Comparison of ENCODE assay signal across 9 cellular contexts in the genomic region with DNA sequence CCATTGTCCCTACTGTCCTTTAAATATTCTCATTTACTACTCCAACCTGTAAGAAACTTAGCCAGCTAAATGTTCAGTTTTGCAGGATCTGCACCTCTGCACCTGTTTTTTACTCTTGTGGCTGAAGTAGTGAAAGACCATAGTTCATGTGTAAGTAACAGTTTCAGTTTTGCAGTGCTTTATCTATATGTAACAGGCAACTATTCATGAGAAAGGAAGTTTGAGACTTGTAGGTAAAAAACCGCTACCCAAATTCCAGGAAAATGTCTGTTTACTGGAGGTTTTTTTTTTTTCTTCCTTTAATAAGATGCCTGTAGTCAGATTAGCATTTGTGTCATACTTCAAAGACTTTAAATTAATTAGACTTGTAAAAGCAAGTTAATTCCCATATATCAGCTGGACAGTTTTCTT. TPM values are rescaled to one million over a fixed set of nuclear protein-coding genes. Genes with fewer than 3 reads are reported as not detected.
DNase-seq lines count a peak whose midpoint lies in the region; ATAC-seq, FAIRE-seq and TF ChIP-seq lines count a peak whose summit lies in the region.
"Had no signal": no experiment of that assay in that cellular context is flagged by ENCODE, and none has a peak within 500 bp of the region (broad histone marks: within the 10 kb centered on the region; RNA-seq: fewer than 3 reads in every experiment).

No MANE protein-coding gene starts in this region.

- TF ChIP-seq POLR2A in GM12878 (IDR thresholded peaks at IDR 0.05; ENCODE audit: low read depth, low read length) (no peak), suprapubic skin (IDR thresholded peaks at IDR 0.05) (no peak)

- DNase-seq in CD8-positive, alpha-beta memory T cell = peak in 2 of 5 donors; percentile 47 to 53
- DNase-seq in GM12878 (ENCODE audit: low read depth, low spot score) = peak; percentile 74
- DNase-seq in NOMO-1 treated with DMSO at 0.1 percent for 48 hours (lab: John Stamatoyannopoulos, UW; ENCODE audit: unreplicated experiment) = no peak
- DNase-seq in DMS153 treated with DMSO at 0.1 percent for 48 hours (lab: John Stamatoyannopoulos, UW; ENCODE audit: unreplicated experiment) = no peak
- DNase-seq in suprapubic skin (ENCODE audit: low spot score in 2 of 2) = no peak
- no peak for DNase-seq in NCI-H1092 treated with DMSO at 0.1 percent for 48 hours (lab: John Stamatoyannopoulos, UW)

- FAIRE-seq in GM12878 (lab: Jason Lieb, UNC) = peak; percentile 88

- no TSS peak for BruUV-seq in GM12878 (replicated peaks; lab: Mats Ljungman, UMichigan)

- peak overlapping the region; percentile 78 for H3K4me2 ChIP-seq in GM12878 (ENCODE audit: control insufficient read depth, insufficient read depth)

- SMC1A ChIA-PET in GM12878 (lab: Charles Lee; ENCODE audit: uncharacterized antibody, unreplicated experiment) = interaction anchor here (0.8 to 7.3 kb wide), 28 partner anchors 9 to 269 kb away, joined by 3 to 160 read pairs (median 5); partner anchors contain the start of gene MBNL1

- no peaks in the 10 kb centered on the region for H3K9me3 ChIP-seq in CD8-positive, alpha-beta memory T cell (ENCODE audit: low read length)
- no peaks in the 10 kb centered on the region; the same call in 2 of the 3 replicates for H3K9me3 ChIP-seq in GM12878 (replicated peaks; ENCODE audit: control insufficient read depth, insufficient read depth, low read length)
- no peaks in the 10 kb centered on the region for H3K9me3 ChIP-seq in suprapubic skin
- H3K9me3 ChIP-seq: SJSA1 had no signal

- H3K27ac ChIP-seq in CD8-positive, alpha-beta memory T cell (ENCODE audit: low read depth, low read length) = peak overlapping the region; percentile 86
- H3K27ac ChIP-seq in GM12878 (ENCODE audit: control insufficient read depth, insufficient read depth) (peak overlapping the region; percentile 91), suprapubic skin (no peak overlapping the region)
- H3K27ac ChIP-seq: SJSA1 had no signal

- H3K36me3 Mint-ChIP-seq in CD8-positive, alpha-beta memory T cell = peaks cover 0 to 19% (median 7%) of the 10 kb centered on the region in 3 donors

- peak overlapping the region; percentile 22 for H2AFZ ChIP-seq in GM12878 (ENCODE audit: control insufficient read depth, low read depth, low read length)

- H3K27me3 ChIP-seq in CD8-positive, alpha-beta memory T cell (ENCODE audit: insufficient read depth, low read length, poor library complexity, severe bottlenecking) = no peaks in the 10 kb centered on the region
- no peaks in the 10 kb centered on the region for H3K27me3 ChIP-seq in GM12878 (replicated peaks in 1 of 2; ENCODE audit: control insufficient read depth in 2 of 2, insufficient read depth in 2 of 2, low read length in 1 of 2)
- no peaks in the 10 kb centered on the region for H3K27me3 ChIP-seq in suprapubic skin
- H3K27me3 ChIP-seq: SJSA1 had no signal

- peaks cover 53 to 69% (median 65%) of the 10 kb centered on the region in 3 donors for H3K4me1 Mint-ChIP-seq in CD8-positive, alpha-beta memory T cell

- no peaks in the 10 kb centered on the region for H3K9me3 Mint-ChIP-seq in CD8-positive, alpha-beta memory T cell

- ATAC-seq in GM19455 (IDR thresholded peaks at IDR 0.05; ENCODE audit: unreplicated experiment) = peak; percentile 75
- ATAC-seq in HG03342 (IDR thresholded peaks at IDR 0.05; ENCODE audit: unreplicated experiment) = peak; percentile 67
- ATAC-seq in GM12878 = peak; percentile 79

- intact Hi-C loops in GM12878 (cut with micrococcal nuclease; ENCODE audit: unreplicated experiment) = loop anchor here (2.0 kb wide), 1 partner anchor 39 kb away; no protein-coding TSS in a partner anchor

- H3K4me3 Mint-ChIP-seq in CD8-positive, alpha-beta memory T cell = peak overlapping the region; percentile 89 to 95 (median 92)

- H3K27ac Mint-ChIP-seq in CD8-positive, alpha-beta memory T cell = peak overlapping the region; percentile 68 to 97 (median 92)

- in situ Hi-C loops in GM12878 (cut with MboI) = no loop called here

- peak overlapping the region; percentile 57 for H3K4me3 ChIP-seq in CD8-positive, alpha-beta memory T cell (ENCODE audit: low read length)
- H3K4me3 ChIP-seq in GM12878 (peak overlapping the region; percentile 64), suprapubic skin (no peak overlapping the region)
- H3K4me3 ChIP-seq: SJSA1 had no signal

- H3K27me3 Mint-ChIP-seq in CD8-positive, alpha-beta memory T cell = no peaks in the 10 kb centered on the region

- CTCF ChIA-PET in CD8-positive, alpha-beta memory T cell (lab: Charles Lee) = interaction anchor here (1.0 to 2.6 kb wide), 10 partner anchors 13 to 60 kb away, joined by 3 to 20 read pairs (median 4); partner anchors contain the start of gene MBNL1
- CTCF ChIA-PET in GM12878 (lab: Yijun Ruan, JAX) = interaction anchor here (0.8 to 5.8 kb wide), 9 partner anchors 12 to 167 kb away, joined by 3 to 47 read pairs (median 9); no protein-coding TSS in a partner anchor

- H3K4me1 ChIP-seq in CD8-positive, alpha-beta memory T cell (ENCODE audit: insufficient read depth, low read length) = peaks cover 55% of the 10 kb centered on the region
- H3K4me1 ChIP-seq in GM12878 (ENCODE audit: control insufficient read depth, insufficient read depth, low read length) = peaks cover 27% of the 10 kb centered on the region
- H3K4me1 ChIP-seq in suprapubic skin = peaks cover 6% of the 10 kb centered on the region

- no peak for TF ChIP-seq CTCF in GM12878 (IDR thresholded peaks at IDR 0.05 in 2 of 3, conservative IDR thresholded peaks at IDR 0.05 in 1 of 3; ENCODE audit: control insufficient read depth in 2 of 3, extremely low read depth in 1 of 3, insufficient read depth in 1 of 3, low read depth in 3 of 3, low read length in 3 of 3)
- no peak for TF ChIP-seq CTCF in suprapubic skin (IDR thresholded peaks at IDR 0.05)

- peaks cover 29% of the 10 kb centered on the region for H3K79me2 ChIP-seq in GM12878 (ENCODE audit: control insufficient read depth, insufficient read depth, low read length)

- 0 out of 2 replicates have a peak, but pooled peaks have one; percentile 14 for TF ChIP-seq RAD21 in GM12878 (IDR thresholded peaks at IDR 0.05; ENCODE audit: insufficient read depth, low read depth, low read length)

- RAD21 ChIA-PET in GM12878 (lab: Charles Lee; ENCODE audit: unreplicated experiment) = interaction anchor here (1.0 to 7.7 kb wide), 19 partner anchors 10 to 200 kb away, joined by 3 to 108 read pairs (median 9); partner anchors contain the start of gene MBNL1

- no peaks in the 10 kb centered on the region for H3K36me3 ChIP-seq in CD8-positive, alpha-beta memory T cell (ENCODE audit: insufficient read depth, low read length)
- H3K36me3 ChIP-seq in GM12878 (ENCODE audit: control insufficient read depth in 2 of 2, insufficient read depth in 2 of 2, low read length in 1 of 2) = no peaks in the 10 kb centered on the region
- H3K36me3 ChIP-seq in suprapubic skin = no peaks in the 10 kb centered on the region
- H3K36me3 ChIP-seq: SJSA1 had no signal

- peak overlapping the region; percentile 45 for H3K9ac ChIP-seq in GM12878 (ENCODE audit: control insufficient read depth, insufficient read depth, low read length)

- no peaks in the 10 kb centered on the region for H4K20me1 ChIP-seq in GM12878 (ENCODE audit: control insufficient read depth, insufficient read depth)

- TF ChIP-seq EP300 in GM12878 (IDR thresholded peaks at IDR 0.05; ENCODE audit: borderline replicate concordance in 1 of 2, control insufficient read depth in 1 of 2, low read depth in 2 of 2, low read length in 2 of 2) (no peak), suprapubic skin (IDR thresholded peaks at IDR 0.05) (no peak)

- POLR2A ChIA-PET in CD8-positive, alpha-beta memory T cell (lab: Charles Lee) = interaction anchor here (0.6 to 5.6 kb wide), 10 partner anchors 13 to 227 kb away, joined by 3 to 64 read pairs (median 4); partner anchors contain the start of gene MBNL1
- POLR2A ChIA-PET in GM12878 (lab: Charles Lee) = interaction anchor here (1.0 to 4.3 kb wide), 10 partner anchors 10 to 139 kb away, joined by 3 to 31 read pairs (median 4); partner anchors contain the start of gene MBNL1

- WGBS in GM12878 (ENCODE audit: insufficient coverage, insufficient replicate concordance, low lambda C conversion rate, missing lambda C conversion rate) = 0% methylated on average over 1 of the region's 1 CpG
- WGBS in suprapubic skin = 78% methylated on average over 1 of the region's 1 CpG

TF ChIP-seq in GM12878, 131 proteins besides CTCF, POLR2A, EP300 and RAD21 (continues in another document):
- TF ChIP-seq JUND (IDR thresholded peaks at IDR 0.05; ENCODE audit: low read depth, low read length) (no peak), NRF1 (conservative IDR thresholded peaks at IDR 0.05; ENCODE audit: low read depth, low read length) (no peak), DPF2 (IDR thresholded peaks at IDR 0.05) (no peak), ZNF384 (IDR thresholded peaks at IDR 0.05; ENCODE audit: borderline replicate concordance, low read depth, low read length) (0 out of 2 replicates have a peak, but pooled peaks have one; percentile 27), IRF4 (IDR thresholded peaks at IDR 0.05; ENCODE audit: low read depth, low read length) (0 out of 2 replicates have a peak, but pooled peaks have one; percentile 28), PML (IDR thresholded peaks at IDR 0.05; ENCODE audit: low read length) (0 out of 2 replicates have a peak, but pooled peaks have one; percentile 42), FOXM1 (IDR thresholded peaks at IDR 0.05; ENCODE audit: low read depth, low read length) (peak; percentile 44; the same call in 1 of the 2 replicates)

RNA-seq across cellular contexts. Expression of gene MBNL1, which starts 25.4 kb away (rescaled TPM):
- total RNA-seq in CD8-positive, alpha-beta memory T cell = 100 to 1,000 TPM; 386 to 391 TPM
- polyA plus RNA-seq in CD8-positive, alpha-beta memory T cell = 303 TPM
- total RNA-seq in GM12878 (2013; cell fraction: nucleolus; rRNA removed) = 485 and 489 TPM in 2 replicates
- total RNA-seq in GM12878 (2014; rRNA removed) (337 and 351 TPM in 2 replicates), GM12878 (2014; rRNA removed; fragmentation: Illumina TruSeq; extraction: Trizol) (218 TPM in 2 replicates), GM12878 (2021) (239 and 247 TPM in 2 replicates), suprapubic skin (100 to 1,000 TPM; 258 to 478 (median 320) TPM)
- polyA plus RNA-seq in GM12878 (2011; ENCODE audit: low read depth) = 64.8 TPM
- polyA plus RNA-seq in GM12878 (2011; rRNA removed) (80.9 and 82.1 TPM in 2 replicates), GM12878 (2014; fragmentation: Illumina TruSeq; extraction: Trizol) (200 and 216 TPM in 2 replicates), GM12878 (2014; fragmentation: Nextera tagmentation; extraction: Ambion mirVana) (10 to 100 TPM; 59.6 to 73.3 TPM), GM12878 (2014; rRNA removed) (132 and 143 TPM in 2 replicates), GM12878 (2016; fragmentation: Nextera tagmentation; extraction: Ambion mirVana) (100 to 1,000 TPM; 141 to 146 TPM)
- 104 and 129 TPM in 2 replicates for polyA plus RNA-seq in GM12878 (2011; cell fraction: cytosol; rRNA removed)
- polyA plus RNA-seq in GM12878 (2011; cell fraction: nucleus; rRNA removed) = 52.1 and 62.2 TPM in 2 replicates
- polyA plus RNA-seq in GM12878 (2012) = 94.4 and 94.6 TPM in 2 replicates
- 286 and 329 TPM in 2 replicates for polyA minus RNA-seq in GM12878 (2011; rRNA and poly(A)+ RNA removed)
- polyA minus RNA-seq in GM12878 (2011; cell fraction: cytosol; rRNA and poly(A)+ RNA removed) = 138 and 193 TPM in 2 replicates
- polyA minus RNA-seq in GM12878 (2011; cell fraction: nucleus; rRNA and poly(A)+ RNA removed) = 137 and 215 TPM in 2 replicates
